In the genomic region with DNA sequence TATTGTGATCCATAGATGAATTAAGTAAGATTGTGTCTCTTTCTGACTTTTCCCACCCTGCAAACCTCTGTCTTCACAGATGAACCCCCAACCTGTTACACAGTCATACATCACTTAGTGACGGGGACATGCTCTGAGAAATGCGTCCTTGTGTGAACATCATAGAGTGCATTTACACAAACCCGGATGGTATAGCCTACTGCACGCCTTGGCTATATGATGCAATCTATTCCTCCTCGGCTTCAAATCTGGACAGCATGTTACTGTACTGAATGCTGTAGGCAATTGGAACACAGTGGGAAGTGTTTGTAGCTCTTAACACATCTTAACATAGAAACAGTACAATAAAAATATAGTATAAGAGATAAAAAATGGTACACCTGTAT, we compare ENCODE assay signal across 1 cellular context.
TF ChIP-seq lines count a peak whose summit lies in the region.

No MANE protein-coding gene starts in this region.

TF ChIP-seq in K562, 482 proteins besides CTCF, POLR2A, EP300 and RAD21 (continued from another document):
- TF ChIP-seq, protein P1, sequence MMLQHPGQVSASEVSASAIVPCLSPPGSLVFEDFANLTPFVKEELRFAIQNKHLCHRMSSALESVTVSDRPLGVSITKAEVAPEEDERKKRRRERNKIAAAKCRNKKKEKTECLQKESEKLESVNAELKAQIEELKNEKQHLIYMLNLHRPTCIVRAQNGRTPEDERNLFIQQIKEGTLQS (IDR thresholded peaks at IDR 0.05) = peak; percentile 38
- TF ChIP-seq, protein P1 (CRISPR knock-in tag; conservative IDR thresholded peaks at IDR 0.05) = no peak
- TF ChIP-seq HCFC1 (IDR thresholded peaks at IDR 0.05; ENCODE audit: low read depth, low read length) (no peak), RBM15 (IDR thresholded peaks at IDR 0.05; ENCODE audit: insufficient read depth, low read length) (no peak)
